Comparison of ENCODE assay signal across 1 cellular context in genomic region chr19:1102407-1103106, GRCh38.
A peak's percentile ranks its signal among the peaks of the same experiment; 100 is the strongest.
TF ChIP-seq lines count a peak whose summit lies in the region.

No MANE protein-coding gene starts in this region.

TF ChIP-seq in SK-N-SH, 30 proteins besides CTCF, POLR2A, EP300 and RAD21 (continued from another document):
- TF ChIP-seq NRF1 (IDR thresholded peaks at IDR 0.05; ENCODE audit: low read depth, low read length) (no peak), YY1 (IDR thresholded peaks at IDR 0.05; ENCODE audit: low read depth) (no peak), CHD2 (IDR thresholded peaks at IDR 0.05; ENCODE audit: low read length, partially characterized antibody) (no peak), SMC3 (IDR thresholded peaks at IDR 0.05; ENCODE audit: low read depth, low read length) (no peak), RFX5 (IDR thresholded peaks at IDR 0.05; ENCODE audit: low read length) (no peak), USF1 (IDR thresholded peaks at IDR 0.05; ENCODE audit: borderline replicate concordance, low read depth) (peak; percentile 45; the same call in 1 of the 2 replicates), ELF1 (IDR thresholded peaks at IDR 0.05) (no peak), PBX3 (IDR thresholded peaks at IDR 0.05) (peak; percentile 65), MXI1 (IDR thresholded peaks at IDR 0.05; ENCODE audit: low read depth, low read length) (no peak), MAX (IDR thresholded peaks at IDR 0.05; ENCODE audit: low read depth) (peak; percentile 86), REST (IDR thresholded peaks at IDR 0.05; ENCODE audit: low read depth, low read length) (peak; percentile 48; the same call in 1 of the 2 replicates)
